In the genomic region with DNA sequence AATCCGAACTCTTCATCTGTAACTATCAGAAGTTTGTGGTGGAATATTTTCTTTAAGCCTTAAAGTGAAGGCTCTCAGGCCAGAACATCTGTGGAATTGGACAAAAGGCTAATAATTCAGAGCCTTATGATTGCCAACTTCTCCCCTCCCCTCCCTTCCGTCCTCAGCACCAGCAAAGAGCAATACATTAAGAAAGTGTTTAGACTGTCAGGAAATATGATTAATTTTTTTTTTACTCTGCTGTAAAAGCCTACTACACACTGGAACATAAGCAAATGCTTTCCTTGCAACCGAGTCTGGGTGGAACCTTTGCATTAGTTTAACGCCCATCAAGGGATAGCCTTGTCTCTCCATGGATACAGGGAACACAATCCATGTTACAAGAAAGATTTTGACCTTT, we compare ENCODE assay signal across 21 cellular contexts.
"Had no signal": no experiment of that assay in that cellular context is flagged by ENCODE, and none has a peak within 500 bp of the region (broad histone marks: within the 10 kb centered on the region; RNA-seq: fewer than 3 reads in every experiment).

No MANE protein-coding gene starts in this region.

- H3K27ac Mint-ChIP-seq: activated B cell treated with CpG ODN at 0.5 μM for 24 hours; activated CD4-positive, alpha-beta T cell treated with anti-CD3 and anti-CD28 coated beads for 36 hours; activated naive CD8-positive, alpha-beta T cell; activated T-helper 2 cell treated with anti-CD3 and anti-CD28 coated beads, Interferon-gamma antibody, Interleukin-2, Interleukin-4, amounts not matched to agents 10 μg/mL and 5 μg/mL and 100 μg/mL, durations not matched to agents 14 hours and 24 hours and 36 hours; endodermal cell; memory B cell had no signal

- H3K36me3 Mint-ChIP-seq: activated naive CD8-positive, alpha-beta T cell; memory B cell had no signal

- H3K27ac ChIP-seq: adrenal gland, coronary artery, spleen had no signal

- H3K4me1 Mint-ChIP-seq: activated B cell treated with CpG ODN at 0.5 μM for 24 hours; activated CD4-positive, alpha-beta T cell treated with anti-CD3 and anti-CD28 coated beads for 36 hours; endodermal cell; memory B cell had no signal

- H3K4me1 ChIP-seq: spleen had no signal

- H3K9me3 ChIP-seq: adrenal gland, heart left ventricle, spleen had no signal

- ATAC-seq: activated CD4-positive, alpha-beta T cell treated with anti-CD3 and anti-CD28 coated beads for 36 hours; activated T-cell treated with anti-CD3 and anti-CD28 coated beads, Interleukin-2, amount 50 U/mL, for 4 hours; heart left ventricle had no signal

- FAIRE-seq: bronchial epithelial cell had no signal

- DNase-seq: activated B cell treated with CpG ODN at 0.5 μM for 24 hours; activated CD4-positive, alpha-beta T cell treated with anti-CD3 and anti-CD28 coated beads for 36 hours; activated CD4-positive, alpha-beta T cell treated with anti-CD3 and anti-CD28 coated beads, Interleukin-2, amount 50 U/mL, for 4 hours; activated CD8-positive, alpha-beta memory T cell treated with anti-CD3 and anti-CD28 coated beads for 24 hours; activated CD8-positive, alpha-beta memory T cell treated with anti-CD3 and anti-CD28 coated beads, Interleukin-2, amount 50 U/mL, for 4 hours; activated naive CD4-positive, alpha-beta T cell; activated T-cell treated with anti-CD3 and anti-CD28 coated beads, Interleukin-2, amount 50 U/mL, for 4 hours; adrenal gland; cerebellar nuclear complex; endodermal cell; heart left ventricle; occipital lobe; spleen; stimulated activated CD4-positive, alpha-beta T cell treated with anti-CD3 and anti-CD28 coated beads, Interleukin-4, amount 100 ng/mL, for 1 hour; stimulated activated naive CD4-positive, alpha-beta T cell treated with Interleukin-2 at 50 U/mL for 16 hours had no signal

- H3K36me3 ChIP-seq: adrenal gland, heart left ventricle, spleen had no signal

- H3K27me3 ChIP-seq: adrenal gland, heart left ventricle, spleen had no signal

- H3K4me3 ChIP-seq: adrenal gland, coronary artery, heart left ventricle, spleen had no signal

- H3K4me3 Mint-ChIP-seq: activated B cell treated with CpG ODN at 0.5 μM for 24 hours; activated CD4-positive, alpha-beta T cell treated with anti-CD3 and anti-CD28 coated beads for 36 hours; activated naive CD8-positive, alpha-beta T cell; activated T-cell treated with anti-CD3 and anti-CD28 coated beads, Interleukin-2, amount 50 U/mL, for 4 hours; endodermal cell; memory B cell; neural crest cell had no signal

- H3K9me3 Mint-ChIP-seq: activated B cell treated with CpG ODN at 0.5 μM for 24 hours; activated T-cell treated with anti-CD3 and anti-CD28 coated beads, Interleukin-2, amount 50 U/mL, for 4 hours; activated T-helper 2 cell treated with anti-CD3 and anti-CD28 coated beads, Interferon-gamma antibody, Interleukin-2, Interleukin-4, amounts not matched to agents 10 μg/mL and 5 μg/mL and 100 μg/mL, durations not matched to agents 14 hours and 24 hours and 36 hours; endodermal cell had no signal
